ENCODE assay signal across 8 cellular contexts in genomic region chr2:219387284-219388126, GRCh38. TPM values are rescaled to one million over a fixed set of nuclear protein-coding genes. Genes with fewer than 3 reads are reported as not detected.
DNase-seq lines count a peak whose midpoint lies in the region; ATAC-seq and TF ChIP-seq lines count a peak whose summit lies in the region.

Gene DNPEP, minus strand, starts transcription at chr2:219387912. Its CDS starts 118 bp downstream, at chr2:219387794.

- H3K9me3 ChIP-seq in muscle layer of colon (ENCODE audit: low read length) = no peaks in the 10 kb centered on the region

- peak within 1 kb of the TSS; percentile 96 for H3K4me3 Mint-ChIP-seq in activated T-cell treated with anti-CD3 and anti-CD28 coated beads, Interleukin-2, amount 50 U/mL, for 4 hours

- no peaks in the 10 kb centered on the region for H3K9me3 Mint-ChIP-seq in activated T-cell treated with anti-CD3 and anti-CD28 coated beads, Interleukin-2, amount 50 U/mL, for 4 hours

- peak; percentile 78 for ATAC-seq in GM19468 (IDR thresholded peaks at IDR 0.05; ENCODE audit: extremely low read depth, unreplicated experiment)
- peak; percentile 57 to 65 for ATAC-seq in activated T-cell treated with anti-CD3 and anti-CD28 coated beads, Interleukin-2, amount 50 U/mL, for 4 hours

- H3K36me3 Mint-ChIP-seq in activated T-cell treated with anti-CD3 and anti-CD28 coated beads, Interleukin-2, amount 50 U/mL, for 4 hours (ENCODE audit: insufficient read depth) = peaks cover 23% of the 10 kb centered on the region

- no peaks in the 10 kb centered on the region for H3K27me3 Mint-ChIP-seq in activated T-cell treated with anti-CD3 and anti-CD28 coated beads, Interleukin-2, amount 50 U/mL, for 4 hours (ENCODE audit: low read depth)

- in situ Hi-C loops in Caki2 (cut with HindIII; ENCODE audit: low pct_unique_long_range_greater_than_20kb, low sequenced_read_pairs) = no loop called here

- H3K4me1 Mint-ChIP-seq in activated T-cell treated with anti-CD3 and anti-CD28 coated beads, Interleukin-2, amount 50 U/mL, for 4 hours (ENCODE audit: low read depth) = peaks cover 23% of the 10 kb centered on the region

- H3K4me1 ChIP-seq in muscle layer of colon (ENCODE audit: insufficient read depth, low read length) = peaks cover 23% of the 10 kb centered on the region

- peak within 1 kb of the TSS; percentile 96 for H3K27ac ChIP-seq in muscle layer of colon (ENCODE audit: low read depth, low read length)

- no peaks in the 10 kb centered on the region for H3K27me3 ChIP-seq in muscle layer of colon (ENCODE audit: control insufficient read depth in 1 of 2, insufficient read depth in 2 of 2, low read length in 2 of 2)

- no peak for TF ChIP-seq POLR2A in erythroblast (IDR thresholded peaks at IDR 0.05; ENCODE audit: low read length)

- peak; percentile 75 for DNase-seq in Caki2 (ENCODE audit: low read depth)
- peak; percentile 80 for DNase-seq in HPDE6-E6E7 (ENCODE audit: extremely low spot score)
- peak; percentile 94 for DNase-seq in OCI-M1 (lab: John Stamatoyannopoulos, UW)
- DNase-seq in activated T-cell treated with anti-CD3 and anti-CD28 coated beads, Interleukin-2, amount 50 U/mL, for 4 hours = peak; percentile 97
- DNase-seq in erythroblast (lab: John Stamatoyannopoulos, UW) = peak; percentile 96 to 100
- peak; percentile 94 for DNase-seq in stimulated activated CD8-positive, alpha-beta memory T cell treated with anti-CD3 and anti-CD28 coated beads, Interleukin-7, amount 100 ng/mL, for 1 hour (ENCODE audit: low read depth in 2 of 2)

- peak within 1 kb of the TSS; percentile 86 to 87 for H3K4me3 ChIP-seq in muscle layer of colon (ENCODE audit: low read depth in 1 of 2, low read length in 2 of 2)

- peak within 1 kb of the TSS; percentile 93 for H3K9ac ChIP-seq in muscle layer of colon (ENCODE audit: low read length)

- H3K36me3 ChIP-seq in muscle layer of colon (ENCODE audit: insufficient read depth, low read length) = peaks cover 40% of the 10 kb centered on the region

RNA-seq across cellular contexts. Expression of gene DNPEP, which starts in this region (rescaled TPM):
- total RNA-seq in Caki2 (2014; rRNA removed; shearing (Covaris generic); ENCODE audit: low replicate concordance) = 76.8 and 84.9 TPM in 2 replicates
- total RNA-seq in activated T-cell treated with anti-CD3 and anti-CD28 coated beads, Interleukin-2, amount 50 U/mL, for 4 hours = 100 to 1,000 TPM; 187 to 222 (median 221) TPM

Comparison
In these comparisons a context has a peak if more than half of its experiments do, and no peak if none do; other contexts are left out.
1. Peak in every context shown above with its lines: DNase-seq, ATAC-seq, H3K4me3 ChIP-seq and H3K27ac ChIP-seq.